In genomic region chr1:119711804-119712341, GRCh38 we compare ENCODE assay signal across 8 cellular contexts. TPM values are rescaled to one million over a fixed set of nuclear protein-coding genes. Genes with fewer than 3 reads are reported as not detected.
A peak's percentile ranks its signal among the peaks of the same experiment; 100 is the strongest.
DNase-seq lines count a peak whose midpoint lies in the region; ATAC-seq and TF ChIP-seq lines count a peak whose summit lies in the region.

Gene PHGDH, plus strand, starts transcription at chr1:119711934. Its CDS starts 89 bp downstream, at chr1:119712023.

- peak within 1 kb of the TSS; percentile 67 for H3K4me3 ChIP-seq in fibroblast of pulmonary artery (replicated peaks; ENCODE audit: low read depth, low read length)

- DNase-seq in AG09319 (ENCODE audit: extremely low read depth, low read depth) (peak; percentile 83), NCI-H82 (lab: John Stamatoyannopoulos, UW) (peak; percentile 96), fibroblast of pulmonary artery (ENCODE audit: low read depth) (peak; percentile 92), substantia nigra (lab: John Stamatoyannopoulos, UW) (peak in 41 of 49 donors; percentile 11 to 76 (median 47))
- peak; percentile 20 for DNase-seq in activated T-cell treated with anti-CD3 and anti-CD28 coated beads, Interleukin-2, amount 50 U/mL, for 4 hours

- H3K27ac Mint-ChIP-seq in nephron: peak within 1 kb of the TSS; percentile 96 to 97 (median 97)

- H3K27me3 Mint-ChIP-seq in activated T-cell treated with anti-CD3 and anti-CD28 coated beads, Interleukin-2, amount 50 U/mL, for 4 hours (ENCODE audit: low read depth): peaks cover 31% of the 10 kb centered on the region
- peaks cover 4% of the 10 kb centered on the region for H3K27me3 Mint-ChIP-seq in nephron (ENCODE audit: low read depth)

- ATAC-seq in GM18909 (IDR thresholded peaks at IDR 0.05; ENCODE audit: poor library complexity, unreplicated experiment) (peak; percentile 84), HG03565 (IDR thresholded peaks at IDR 0.05; ENCODE audit: unreplicated experiment) (peak; percentile 37)
- ATAC-seq in activated T-cell treated with anti-CD3 and anti-CD28 coated beads, Interleukin-2, amount 50 U/mL, for 4 hours: peak; percentile 78 to 79

- peaks cover 3% of the 10 kb centered on the region for H3K36me3 Mint-ChIP-seq in activated T-cell treated with anti-CD3 and anti-CD28 coated beads, Interleukin-2, amount 50 U/mL, for 4 hours (ENCODE audit: insufficient read depth)
- no peaks in the 10 kb centered on the region for H3K36me3 Mint-ChIP-seq in nephron (ENCODE audit: low read depth)

- peak within 1 kb of the TSS; percentile 85 for H3K27ac ChIP-seq in substantia nigra (ENCODE audit: low read depth, low read length, poor library complexity, severe bottlenecking)

- peaks cover 11% of the 10 kb centered on the region for H3K4me1 Mint-ChIP-seq in activated T-cell treated with anti-CD3 and anti-CD28 coated beads, Interleukin-2, amount 50 U/mL, for 4 hours (ENCODE audit: low read depth)
- peaks cover 35% of the 10 kb centered on the region for H3K4me1 Mint-ChIP-seq in nephron

- no peaks in the 10 kb centered on the region for H3K9me3 Mint-ChIP-seq in activated T-cell treated with anti-CD3 and anti-CD28 coated beads, Interleukin-2, amount 50 U/mL, for 4 hours
- H3K9me3 Mint-ChIP-seq in nephron: peaks cover 6% of the 10 kb centered on the region

- no peak for TF ChIP-seq CTCF in AG09319 (IDR thresholded peaks at IDR 0.05; ENCODE audit: low read depth, low read length)
- no peak for TF ChIP-seq CTCF in fibroblast of pulmonary artery (IDR thresholded peaks at IDR 0.05; ENCODE audit: low read length, missing control alignments)
- TF ChIP-seq CTCF in nephron (IDR thresholded peaks at IDR 0.05; ENCODE audit: unreplicated experiment in 3 of 3): no peak

- H3K4me3 Mint-ChIP-seq in activated T-cell treated with anti-CD3 and anti-CD28 coated beads, Interleukin-2, amount 50 U/mL, for 4 hours: peak within 1 kb of the TSS; percentile 90
- H3K4me3 Mint-ChIP-seq in nephron: peak within 1 kb of the TSS; percentile 90 to 98 (median 98)

RNA-seq across cellular contexts. Expression of gene PHGDH, which starts in this region (rescaled TPM):
- total RNA-seq in activated T-cell treated with anti-CD3 and anti-CD28 coated beads, Interleukin-2, amount 50 U/mL, for 4 hours: 10 to 100 TPM; 65.5 to 77.4 (median 65.5) TPM

Comparison
In these comparisons a context has a peak if more than half of its experiments do, and no peak if none do; other contexts are left out.
1. Peak in every context shown above with its lines: DNase-seq, ATAC-seq, H3K4me3 ChIP-seq and H3K27ac ChIP-seq.
2. DNase-seq: peak in every context shown above with its lines; median percentile 96 in NCI-H82; 92 in fibroblast of pulmonary artery; 83 in AG09319; 47 in substantia nigra; 20 in activated T-cell treated with anti-CD3 and anti-CD28 coated beads, Interleukin-2, amount 50 U/mL, for 4 hours.